Comparison of ENCODE assay signal across 21 cellular contexts in the genomic region with DNA sequence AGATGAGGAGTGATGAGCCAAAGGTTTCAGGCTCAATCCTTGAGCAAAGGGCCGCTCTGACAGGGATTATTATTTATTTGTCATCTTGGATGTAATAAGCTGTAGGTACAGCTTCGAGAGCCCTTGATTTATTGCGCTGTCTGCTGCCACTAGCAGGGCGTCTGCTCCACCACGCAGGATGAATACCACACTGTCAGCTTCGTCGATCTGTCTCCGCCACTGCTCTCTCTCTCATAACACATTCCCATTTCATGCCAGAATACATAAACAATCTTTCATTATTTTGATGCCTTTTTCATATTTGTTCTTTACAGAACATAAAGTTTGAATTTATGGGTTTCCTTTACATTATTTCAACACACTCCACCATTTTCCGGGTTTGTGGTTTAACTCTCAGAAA.
A peak's percentile ranks its signal among the peaks of the same experiment; 100 is the strongest.
DNase-seq lines count a peak whose midpoint lies in the region; TF ChIP-seq lines count a peak whose summit lies in the region.
"Had no signal": no experiment of that assay in that cellular context is flagged by ENCODE, and none has a peak within 500 bp of the region (broad histone marks: within the 10 kb centered on the region; RNA-seq: fewer than 3 reads in every experiment).

No MANE protein-coding gene starts in this region.

- H3K27me3 Mint-ChIP-seq in H9 (ENCODE audit: low read depth), result no peaks in the 10 kb centered on the region; the same call in none of the 2 replicates
- peaks cover 5% of the 10 kb centered on the region for H3K27me3 Mint-ChIP-seq in nephron progenitor cell (ENCODE audit: low read depth, poor library complexity)

- no peaks in the 10 kb centered on the region for H3K27me3 ChIP-seq in H9 (ENCODE audit: insufficient read depth, low read length)
- H3K27me3 ChIP-seq: cardiac muscle cell, dorsolateral prefrontal cortex, Peyer's patch, transverse colon had no signal

- TF ChIP-seq CTCF in H9 (conservative IDR thresholded peaks at IDR 0.05) (no peak), nephron progenitor cell (IDR thresholded peaks at IDR 0.05) (no peak)

- no peak overlapping the region for H4K8ac ChIP-seq in H9 (replicated peaks; ENCODE audit: insufficient read length, low read depth, low read length)

- H3K27ac ChIP-seq in H9 (ENCODE audit: insufficient read length, low read depth, low read length), result peak overlapping the region; percentile 9
- H3K27ac ChIP-seq: cardiac muscle cell, dorsolateral prefrontal cortex, Peyer's patch, SK-N-MC, transverse colon had no signal

- peaks cover 6% of the 10 kb centered on the region; the same call in 1 of the 2 replicates for H3K4me1 ChIP-seq in H9 (ENCODE audit: insufficient read depth, low read length)
- H3K4me1 ChIP-seq: HAP-1, Peyer's patch had no signal

- no peaks in the 10 kb centered on the region for H3K9me3 ChIP-seq in H9 (ENCODE audit: control insufficient read depth, low read depth, low read length)
- H3K9me3 ChIP-seq: HAP-1, Peyer's patch, transverse colon had no signal

- H2BK12ac ChIP-seq in H9 (ENCODE audit: insufficient read length, low read depth, low read length), result no peak overlapping the region

- H3K23me2 ChIP-seq in H9 (ENCODE audit: insufficient read length, low read depth, low read length, poor library complexity, severe bottlenecking), result no peaks in the 10 kb centered on the region

- H3K4me3 Mint-ChIP-seq in H9 (no peak overlapping the region), nephron progenitor cell (peak overlapping the region; percentile 41)
- H3K4me3 Mint-ChIP-seq: activated B cell treated with CpG ODN at 0.5 μM for 24 hours; activated CD4-positive, alpha-beta memory T cell treated with anti-CD3 and anti-CD28 coated beads, Interleukin-2, amount 10 ng/mL, durations not matched to agents 7 days and 5 days; CD8-positive, alpha-beta T cell; stimulated activated naive CD8-positive, alpha-beta T cell treated with anti-CD3 and anti-CD28 coated beads, Interleukin-15, Interleukin-2, amounts not matched to agents 100 ng/mL and 50 ng/mL, for 24 hours had no signal

- H3K27ac Mint-ChIP-seq in H9, result no peak overlapping the region
- peak overlapping the region; percentile 76 for H3K27ac Mint-ChIP-seq in nephron progenitor cell
- H3K27ac Mint-ChIP-seq: activated B cell treated with CpG ODN at 0.5 μM for 24 hours; activated CD4-positive, alpha-beta memory T cell treated with anti-CD3 and anti-CD28 coated beads, Interleukin-2, amount 10 ng/mL, durations not matched to agents 7 days and 5 days; CD8-positive, alpha-beta T cell; stimulated activated naive CD8-positive, alpha-beta T cell treated with anti-CD3 and anti-CD28 coated beads, Interleukin-15, Interleukin-2, amounts not matched to agents 100 ng/mL and 50 ng/mL, for 24 hours had no signal

- no peaks in the 10 kb centered on the region for H3K79me2 ChIP-seq in H9 (ENCODE audit: insufficient read depth, low read length)

- H4K91ac ChIP-seq in H9 (ENCODE audit: insufficient read length, low read depth, low read length), result no peak overlapping the region

- no peak overlapping the region for H2BK120ac ChIP-seq in H9 (ENCODE audit: low read depth, low read length, poor library complexity, severe bottlenecking)

- H2BK5ac ChIP-seq in H9 (ENCODE audit: insufficient read length, low read length), result no peak overlapping the region

- H2BK20ac ChIP-seq in H9 (ENCODE audit: low read depth, low read length, poor library complexity, severe bottlenecking), result no peak overlapping the region

- no CpG with 5 or more reads among the region's 9 CpGs for WGBS in H9 (ENCODE audit: extremely low coverage, insufficient read length, low lambda C conversion rate)

- H3K9me3 Mint-ChIP-seq in H9 (no peaks in the 10 kb centered on the region), nephron progenitor cell (no peaks in the 10 kb centered on the region)
- H3K9me3 Mint-ChIP-seq: activated B cell treated with CpG ODN at 0.5 μM for 24 hours; activated CD4-positive, alpha-beta memory T cell treated with anti-CD3 and anti-CD28 coated beads, Interleukin-2, amount 10 ng/mL, durations not matched to agents 7 days and 5 days; CD8-positive, alpha-beta T cell had no signal

- no peaks in the 10 kb centered on the region; a peak in 1 of 7 replicates for H3K36me3 Mint-ChIP-seq in H9 (ENCODE audit: insufficient read depth in 1 of 3, low read depth in 3 of 3)
- H3K36me3 Mint-ChIP-seq in nephron progenitor cell (ENCODE audit: low read depth), result no peaks in the 10 kb centered on the region
- H3K36me3 Mint-ChIP-seq: CD8-positive, alpha-beta T cell had no signal

- H2BK15ac ChIP-seq in H9 (ENCODE audit: low read depth, low read length), result no peak overlapping the region

- no peak overlapping the region for H2AFZ ChIP-seq in H9 (ENCODE audit: low read length)

- H3K4ac ChIP-seq in H9 (ENCODE audit: low read depth, low read length), result no peak overlapping the region

- no peaks in the 10 kb centered on the region for H4K20me1 ChIP-seq in H9 (ENCODE audit: control insufficient read depth, insufficient read depth, insufficient read length)

- H3K56ac ChIP-seq in H9 (ENCODE audit: insufficient read length, low read depth, low read length), result no peak overlapping the region

- DNase-seq in H9 (no peak), NCI-H1417 (lab: John Stamatoyannopoulos, UW) (peak; percentile 33 to 81 (median 67)), SW480 (ENCODE audit: low spot score) (peak; percentile 23), nephron progenitor cell (peak; percentile 31), MV-4-11 (lab: John Stamatoyannopoulos, UW) (no peak), HK-2 (ENCODE audit: unreplicated experiment) (no peak), COR-L47 (lab: John Stamatoyannopoulos, UW) (no peak)
- DNase-seq: activated B cell treated with CpG ODN at 0.5 μM for 24 hours; activated CD4-positive, alpha-beta memory T cell treated with anti-CD3 and anti-CD28 coated beads, Interleukin-2, amount 10 ng/mL, durations not matched to agents 7 days and 5 days; activated T-cell treated with anti-CD3 and anti-CD28 coated beads for 4 hours; amniotic stem cell; CD8-positive, alpha-beta T cell; dorsolateral prefrontal cortex; hippocampal formation; Peyer's patch; small intestine; transverse colon had no signal

- H3K4me1 Mint-ChIP-seq in H9 (peaks cover 38 to 40% of the 10 kb centered on the region in 2 experiments), nephron progenitor cell (peaks cover 90% of the 10 kb centered on the region)
- H3K4me1 Mint-ChIP-seq: activated B cell treated with CpG ODN at 0.5 μM for 24 hours; activated CD4-positive, alpha-beta memory T cell treated with anti-CD3 and anti-CD28 coated beads, Interleukin-2, amount 10 ng/mL, durations not matched to agents 7 days and 5 days had no signal

- H3T11ph ChIP-seq in H9 (ENCODE audit: low read length), result no peak overlapping the region

- H3K14ac ChIP-seq in H9 (ENCODE audit: insufficient read depth, low read length), result no peak overlapping the region

- H3K9ac ChIP-seq in H9 (ENCODE audit: extremely low read depth, insufficient read length, low read length), result no peak overlapping the region

- H4K5ac ChIP-seq in H9 (ENCODE audit: insufficient read length, low read depth, low read length), result no peak overlapping the region

- no peak overlapping the region for H3K18ac ChIP-seq in H9 (ENCODE audit: insufficient read length, low read depth, low read length)

- H3K23ac ChIP-seq in H9 (ENCODE audit: insufficient read length, low read depth, low read length), result no peak overlapping the region

- no peak overlapping the region for H2AK5ac ChIP-seq in H9 (ENCODE audit: insufficient read length, low read length)

- no peak overlapping the region for H3K4me2 ChIP-seq in H9 (ENCODE audit: insufficient read depth, insufficient read length, low read length)

- H3K79me1 ChIP-seq in H9 (ENCODE audit: insufficient read depth, low read depth, low read length, poor library complexity, severe bottlenecking), result no peaks in the 10 kb centered on the region

Comparison
In these comparisons a context has a peak if more than half of its experiments do, and no peak if none do; other contexts are left out.
1. DNase-seq: peak in NCI-H1417 (3 of 3), SW480 (single experiment) and nephron progenitor cell (single experiment); none in H9 (single experiment), MV-4-11 (single experiment), HK-2 (single experiment) and COR-L47 (single experiment).